In the genomic region with DNA sequence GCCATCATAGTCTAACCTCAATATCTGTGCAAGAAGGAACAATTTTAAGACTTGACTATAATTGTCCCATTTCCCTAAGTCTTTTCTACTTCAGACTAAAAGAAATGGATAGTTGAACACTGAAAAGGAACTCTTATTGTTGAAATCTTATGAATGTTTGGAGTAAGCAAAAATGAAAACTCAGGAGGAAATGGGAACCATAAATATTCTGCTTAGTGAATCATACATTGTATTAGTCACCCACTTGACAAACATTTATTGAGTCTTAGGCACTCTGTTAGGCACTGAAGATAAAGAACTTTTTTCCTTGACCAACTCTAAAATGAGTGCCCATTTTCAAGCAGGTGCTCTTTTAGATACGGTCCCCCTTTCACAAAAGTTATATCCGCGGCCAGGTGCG, we compare ENCODE assay signal across 3 cellular contexts.
TF ChIP-seq lines count a peak whose summit lies in the region.

No MANE protein-coding gene starts in this region.

TF ChIP-seq in IMR-90, 13 proteins besides CTCF, POLR2A, EP300 and RAD21:
- TF ChIP-seq BHLHE40 (IDR thresholded peaks at IDR 0.05; ENCODE audit: low read depth, low read length) (no peak), MXI1 (IDR thresholded peaks at IDR 0.05; ENCODE audit: borderline replicate concordance, low read depth, low read length) (no peak), CEBPB (IDR thresholded peaks at IDR 0.05; ENCODE audit: low read depth, low read length) (no peak), MAFK (IDR thresholded peaks at IDR 0.05; ENCODE audit: low read depth, low read length) (peak; percentile 51), SMC3 (IDR thresholded peaks at IDR 0.05; ENCODE audit: low read depth, low read length) (no peak), RFX5 (IDR thresholded peaks at IDR 0.05; ENCODE audit: low read depth, low read length) (no peak), FOS (IDR thresholded peaks at IDR 0.05; ENCODE audit: low read depth, low read length) (peak; percentile 40; the same call in 1 of the 2 replicates)
- TF ChIP-seq, protein P1, sequence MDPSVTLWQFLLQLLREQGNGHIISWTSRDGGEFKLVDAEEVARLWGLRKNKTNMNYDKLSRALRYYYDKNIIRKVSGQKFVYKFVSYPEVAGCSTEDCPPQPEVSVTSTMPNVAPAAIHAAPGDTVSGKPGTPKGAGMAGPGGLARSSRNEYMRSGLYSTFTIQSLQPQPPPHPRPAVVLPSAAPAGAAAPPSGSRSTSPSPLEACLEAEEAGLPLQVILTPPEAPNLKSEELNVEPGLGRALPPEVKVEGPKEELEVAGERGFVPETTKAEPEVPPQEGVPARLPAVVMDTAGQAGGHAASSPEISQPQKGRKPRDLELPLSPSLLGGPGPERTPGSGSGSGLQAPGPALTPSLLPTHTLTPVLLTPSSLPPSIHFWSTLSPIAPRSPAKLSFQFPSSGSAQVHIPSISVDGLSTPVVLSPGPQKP (IDR thresholded peaks at IDR 0.05; ENCODE audit: borderline replicate concordance, low read depth, low read length), result no peak

TF ChIP-seq in HepG2, 621 proteins besides CTCF, POLR2A, EP300 and RAD21:
- TF ChIP-seq TBL1XR1 (IDR thresholded peaks at IDR 0.05; ENCODE audit: borderline replicate concordance, low read length, partially characterized antibody), result no peak
- TF ChIP-seq ZNF562 (CRISPR knock-in tag; IDR thresholded peaks at IDR 0.05; ENCODE audit: borderline replicate concordance), result no peak
- TF ChIP-seq, protein P2, sequence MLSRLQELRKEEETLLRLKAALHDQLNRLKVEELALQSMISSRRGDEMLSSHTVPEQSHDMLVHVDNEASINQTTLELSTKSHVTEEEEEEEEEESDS (CRISPR knock-in tag; IDR thresholded peaks at IDR 0.05; ENCODE audit: borderline replicate concordance), result no peak
- TF ChIP-seq HNF4G (IDR thresholded peaks at IDR 0.05; ENCODE audit: borderline replicate concordance, low read depth, low read length), result no peak
- no peak for TF ChIP-seq HNF4G (CRISPR knock-in tag; IDR thresholded peaks at IDR 0.05; ENCODE audit: borderline replicate concordance, low read depth)
- no peak for TF ChIP-seq ZNF670 (CRISPR knock-in tag; IDR thresholded peaks at IDR 0.05; ENCODE audit: borderline replicate concordance)
- TF ChIP-seq ZKSCAN1 (IDR thresholded peaks at IDR 0.05; ENCODE audit: low read length), result no peak
- TF ChIP-seq, protein P3, sequence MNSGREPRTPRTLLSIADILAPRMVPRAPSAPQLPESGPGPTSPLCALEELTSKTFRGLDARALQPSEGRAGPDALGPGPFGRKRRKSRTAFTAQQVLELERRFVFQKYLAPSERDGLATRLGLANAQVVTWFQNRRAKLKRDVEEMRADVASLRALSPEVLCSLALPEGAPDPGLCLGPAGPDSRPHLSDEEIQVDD (CRISPR knock-in tag; IDR thresholded peaks at IDR 0.05; ENCODE audit: borderline replicate concordance), result no peak
- TF ChIP-seq, protein P4, sequence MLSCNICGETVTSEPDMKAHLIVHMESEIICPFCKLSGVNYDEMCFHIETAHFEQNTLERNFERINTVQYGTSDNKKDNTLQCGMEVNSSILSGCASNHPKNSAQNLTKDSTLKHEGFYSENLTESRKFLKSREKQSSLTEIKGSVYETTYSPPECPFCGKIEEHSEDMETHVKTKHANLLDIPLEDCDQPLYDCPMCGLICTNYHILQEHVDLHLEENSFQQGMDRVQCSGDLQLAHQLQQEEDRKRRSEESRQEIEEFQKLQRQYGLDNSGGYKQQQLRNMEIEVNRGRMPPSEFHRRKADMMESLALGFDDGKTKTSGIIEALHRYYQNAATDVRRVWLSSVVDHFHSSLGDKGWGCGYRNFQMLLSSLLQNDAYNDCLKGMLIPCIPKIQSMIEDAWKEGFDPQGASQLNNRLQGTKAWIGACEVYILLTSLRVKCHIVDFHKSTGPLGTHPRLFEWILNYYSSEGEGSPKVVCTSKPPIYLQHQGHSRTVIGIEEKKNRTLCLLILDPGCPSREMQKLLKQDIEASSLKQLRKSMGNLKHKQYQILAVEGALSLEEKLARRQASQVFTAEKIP (CRISPR knock-in tag; IDR thresholded peaks at IDR 0.05; ENCODE audit: borderline replicate concordance), result no peak
- TF ChIP-seq ZNF510 (CRISPR knock-in tag; IDR thresholded peaks at IDR 0.05; ENCODE audit: low read depth), result no peak
- no peak for TF ChIP-seq ZNF484 (CRISPR knock-in tag; IDR thresholded peaks at IDR 0.05; ENCODE audit: borderline replicate concordance, low read depth)
- TF ChIP-seq, protein P5, sequence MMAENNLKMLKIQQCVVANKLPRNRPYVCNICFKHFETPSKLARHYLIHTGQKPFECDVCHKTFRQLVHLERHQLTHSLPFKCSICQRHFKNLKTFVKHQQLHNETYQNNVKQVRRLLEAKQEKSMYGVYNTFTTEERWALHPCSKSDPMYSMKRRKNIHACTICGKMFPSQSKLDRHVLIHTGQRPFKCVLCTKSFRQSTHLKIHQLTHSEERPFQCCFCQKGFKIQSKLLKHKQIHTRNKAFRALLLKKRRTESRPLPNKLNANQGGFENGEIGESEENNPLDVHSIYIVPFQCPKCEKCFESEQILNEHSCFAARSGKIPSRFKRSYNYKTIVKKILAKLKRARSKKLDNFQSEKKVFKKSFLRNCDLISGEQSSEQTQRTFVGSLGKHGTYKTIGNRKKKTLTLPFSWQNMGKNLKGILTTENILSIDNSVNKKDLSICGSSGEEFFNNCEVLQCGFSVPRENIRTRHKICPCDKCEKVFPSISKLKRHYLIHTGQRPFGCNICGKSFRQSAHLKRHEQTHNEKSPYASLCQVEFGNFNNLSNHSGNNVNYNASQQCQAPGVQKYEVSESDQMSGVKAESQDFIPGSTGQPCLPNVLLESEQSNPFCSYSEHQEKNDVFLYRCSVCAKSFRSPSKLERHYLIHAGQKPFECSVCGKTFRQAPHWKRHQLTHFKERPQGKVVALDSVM (CRISPR knock-in tag; IDR thresholded peaks at IDR 0.05), result no peak
- TF ChIP-seq MED1 (CRISPR knock-in tag; IDR thresholded peaks at IDR 0.05), result no peak
- no peak for TF ChIP-seq ZNF780A (CRISPR knock-in tag; IDR thresholded peaks at IDR 0.05)
- no peak for TF ChIP-seq RFXAP (CRISPR knock-in tag; IDR thresholded peaks at IDR 0.05; ENCODE audit: borderline replicate concordance)
- TF ChIP-seq TBX3 (IDR thresholded peaks at IDR 0.05; ENCODE audit: borderline replicate concordance), result no peak
- TF ChIP-seq PAX8 (CRISPR knock-in tag; IDR thresholded peaks at IDR 0.05; ENCODE audit: borderline replicate concordance), result no peak
- TF ChIP-seq ZEB1 (IDR thresholded peaks at IDR 0.05; ENCODE audit: insufficient replicate concordance, low read depth), result no peak
- no peak for TF ChIP-seq HOXA7 (CRISPR knock-in tag; IDR thresholded peaks at IDR 0.05)
- TF ChIP-seq, protein P6, sequence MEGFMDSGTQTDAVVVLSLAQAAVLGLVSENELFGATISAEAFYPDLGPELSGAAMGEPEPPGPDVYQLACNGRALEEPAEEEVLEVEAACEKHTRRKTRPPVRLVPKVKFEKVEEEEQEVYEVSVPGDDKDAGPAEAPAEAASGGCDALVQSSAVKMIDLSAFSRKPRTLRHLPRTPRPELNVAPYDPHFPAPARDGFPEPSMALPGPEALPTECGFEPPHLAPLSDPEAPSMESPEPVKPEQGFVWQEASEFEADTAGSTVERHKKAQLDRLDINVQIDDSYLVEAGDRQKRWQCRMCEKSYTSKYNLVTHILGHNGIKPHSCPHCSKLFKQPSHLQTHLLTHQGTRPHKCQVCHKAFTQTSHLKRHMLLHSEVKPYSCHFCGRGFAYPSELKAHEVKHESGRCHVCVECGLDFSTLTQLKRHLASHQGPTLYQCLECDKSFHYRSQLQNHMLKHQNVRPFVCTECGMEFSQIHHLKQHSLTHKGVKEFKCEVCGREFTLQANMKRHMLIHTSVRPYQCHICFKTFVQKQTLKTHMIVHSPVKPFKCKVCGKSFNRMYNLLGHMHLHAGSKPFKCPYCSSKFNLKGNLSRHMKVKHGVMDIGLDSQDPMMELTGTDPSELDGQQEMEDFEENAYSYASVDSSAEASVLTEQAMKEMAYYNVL (CRISPR knock-in tag; IDR thresholded peaks at IDR 0.05; ENCODE audit: borderline replicate concordance), result no peak
- TF ChIP-seq MED8 (CRISPR knock-in tag; IDR thresholded peaks at IDR 0.05; ENCODE audit: insufficient replicate concordance), result no peak

TF ChIP-seq in HEK293T, 16 proteins besides CTCF, POLR2A, EP300 and RAD21:
- TF ChIP-seq NFRKB (IDR thresholded peaks at IDR 0.05) (no peak), FOXM1 (IDR thresholded peaks at IDR 0.05; ENCODE audit: borderline replicate concordance) (no peak), ELF4 (IDR thresholded peaks at IDR 0.05) (no peak), HDGF (IDR thresholded peaks at IDR 0.05; ENCODE audit: borderline replicate concordance) (no peak), SP1 (IDR thresholded peaks at IDR 0.05) (no peak), L3MBTL2 (conservative IDR thresholded peaks at IDR 0.05) (no peak), CTBP1 (IDR thresholded peaks at IDR 0.05; ENCODE audit: borderline replicate concordance) (no peak), FOXA1 (IDR thresholded peaks at IDR 0.05) (no peak), SUZ12 (IDR thresholded peaks at IDR 0.05) (no peak), TARDBP (IDR thresholded peaks at IDR 0.05) (no peak)
- TF ChIP-seq, protein P7, sequence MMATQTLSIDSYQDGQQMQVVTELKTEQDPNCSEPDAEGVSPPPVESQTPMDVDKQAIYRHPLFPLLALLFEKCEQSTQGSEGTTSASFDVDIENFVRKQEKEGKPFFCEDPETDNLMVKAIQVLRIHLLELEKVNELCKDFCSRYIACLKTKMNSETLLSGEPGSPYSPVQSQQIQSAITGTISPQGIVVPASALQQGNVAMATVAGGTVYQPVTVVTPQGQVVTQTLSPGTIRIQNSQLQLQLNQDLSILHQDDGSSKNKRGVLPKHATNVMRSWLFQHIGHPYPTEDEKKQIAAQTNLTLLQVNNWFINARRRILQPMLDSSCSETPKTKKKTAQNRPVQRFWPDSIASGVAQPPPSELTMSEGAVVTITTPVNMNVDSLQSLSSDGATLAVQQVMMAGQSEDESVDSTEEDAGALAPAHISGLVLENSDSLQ (IDR thresholded peaks at IDR 0.05), result no peak
